In the genomic region with DNA sequence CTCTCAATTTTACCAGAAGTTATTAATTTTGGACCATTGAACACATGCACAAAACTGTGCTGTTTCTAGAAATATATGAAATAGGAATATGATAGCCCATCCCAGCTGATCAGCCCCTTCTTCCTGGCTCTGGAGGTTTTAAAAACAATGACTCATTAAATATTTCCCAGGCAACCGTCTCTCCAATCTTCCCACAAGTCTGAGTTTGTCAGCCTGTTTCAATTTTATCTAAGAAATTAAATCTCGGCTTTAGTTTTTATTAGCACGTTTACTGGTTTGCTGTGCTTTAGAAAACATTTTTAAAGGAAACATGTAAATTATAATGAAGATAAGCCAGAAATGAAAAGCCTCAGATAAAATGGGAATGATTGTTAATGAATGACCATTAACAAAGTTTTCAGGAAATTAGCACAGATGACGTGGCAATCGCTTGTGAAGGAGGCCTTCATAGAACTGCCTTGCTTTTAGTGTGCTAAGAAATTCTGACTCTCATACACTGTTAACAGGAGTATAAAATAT, we compare ENCODE assay signal across 13 cellular contexts.
DNase-seq lines count a peak whose midpoint lies in the region; ATAC-seq and TF ChIP-seq lines count a peak whose summit lies in the region.
"Had no signal": no experiment of that assay in that cellular context is flagged by ENCODE, and none has a peak within 500 bp of the region (broad histone marks: within the 10 kb centered on the region; RNA-seq: fewer than 3 reads in every experiment).

No MANE protein-coding gene starts in this region.

- H2AK9ac ChIP-seq in IMR-90 (replicated peaks; ENCODE audit: low read depth, low read length, poor library complexity): no peak overlapping the region

- no peak overlapping the region for H3K23ac ChIP-seq in IMR-90 (ENCODE audit: low read depth, low read length)

- no peak overlapping the region for H3K4me3 ChIP-seq in AG04449 (ENCODE audit: low read depth, low read length)
- H3K4me3 ChIP-seq in IMR-90 (ENCODE audit: insufficient read depth, low read depth, low read length): no peak overlapping the region
- H3K4me3 ChIP-seq in cardiac fibroblast (replicated peaks in 1 of 2; ENCODE audit: low read depth in 2 of 2, low read length in 2 of 2): peak overlapping the region in 1 of 2 donors; percentile 9

- H3K4me1 ChIP-seq in IMR-90 (ENCODE audit: control insufficient read depth, insufficient read depth, low read length): 0 out of 2 replicates have a peak, but pooled peaks cover 2% of the 10 kb centered on the region

- H3K14ac ChIP-seq in IMR-90 (replicated peaks; ENCODE audit: low read depth, low read length): no peak overlapping the region

- POLR2A ChIA-PET in AG04449 (lab: Yijun Ruan, JAX) (interaction anchor here (1.2 kb wide), 1 partner anchor 32 kb away, joined by 4 read pairs; no protein-coding TSS in a partner anchor), IMR-90 (lab: Charles Lee; ENCODE audit: unreplicated experiment) (no interaction called here)

- H4K8ac ChIP-seq in IMR-90 (ENCODE audit: low read depth in 2 of 2, low read length in 2 of 2): peak overlapping the region in 1 of 2 experiments; percentile 44; a peak in 1 of 4 replicates

- peak overlapping the region; percentile 59; the same call in 1 of the 2 replicates for H3K56ac ChIP-seq in IMR-90 (ENCODE audit: extremely low read depth, insufficient read depth, low read length)

- H3K79me1 ChIP-seq in IMR-90 (ENCODE audit: low read depth in 1 of 2, low read length in 2 of 2): no peaks in the 10 kb centered on the region

- intact Hi-C loops in IMR-90 (cut with micrococcal nuclease): no loop called here

- no TSS peak for BruUV-seq in IMR-90 (replicated peaks; lab: Mats Ljungman, UMichigan)

- no peak overlapping the region; the same call in 1 of the 2 replicates for H3K9ac ChIP-seq in IMR-90 (ENCODE audit: low read depth, low read length)

- H2BK120ac ChIP-seq in IMR-90 (ENCODE audit: low read depth, low read length): peak overlapping the region; percentile 9; the same call in 1 of the 2 replicates

- H3K4me2 ChIP-seq in IMR-90 (ENCODE audit: low read depth, low read length): peak overlapping the region; percentile 75

- no peak overlapping the region for H3K27ac ChIP-seq in IMR-90 (ENCODE audit: insufficient read depth, low read length)
- H3K27ac ChIP-seq: C4-2B, HL-60 had no signal

- H4K20me1 ChIP-seq in IMR-90 (ENCODE audit: insufficient read depth, low read length): no peaks in the 10 kb centered on the region

- TF ChIP-seq CTCF in AG04449 (IDR thresholded peaks at IDR 0.05; ENCODE audit: insufficient read depth, low read length, missing control alignments): no peak
- no peak for TF ChIP-seq CTCF in IMR-90 (conservative IDR thresholded peaks at IDR 0.05; ENCODE audit: low read depth, low read length)
- TF ChIP-seq CTCF in cardiac fibroblast (IDR thresholded peaks at IDR 0.05; ENCODE audit: low read depth, low read length): no peak

- no CpG with 5 or more reads among the region's 5 CpGs for WGBS in IMR-90 (ENCODE audit: extremely low coverage in 2 of 2, insufficient read length in 1 of 2), 2 experiments

- CTCF ChIA-PET in AG04449 (lab: Yijun Ruan, JAX): interaction anchor here (0.7 to 1.1 kb wide), 3 partner anchors 11 to 205 kb away, joined by 3 to 4 read pairs (median 3); no protein-coding TSS in a partner anchor
- CTCF ChIA-PET in IMR-90 (lab: Yijun Ruan, JAX): interaction anchor here (0.8 to 2.3 kb wide), 3 partner anchors 9 to 24 kb away, joined by 3 to 5 read pairs (median 4); no protein-coding TSS in a partner anchor

- H2BK5ac ChIP-seq in IMR-90 (ENCODE audit: low read depth, low read length, poor library complexity, severe bottlenecking): peak overlapping the region; percentile 79

- no peak overlapping the region for H2AK5ac ChIP-seq in IMR-90 (ENCODE audit: low read depth, low read length)

- no peak overlapping the region; the same call in 1 of the 2 replicates for H4K91ac ChIP-seq in IMR-90 (ENCODE audit: insufficient read depth, low read depth, low read length)

- no peak overlapping the region for H2BK20ac ChIP-seq in IMR-90 (ENCODE audit: low read depth, low read length)

- H2BK15ac ChIP-seq in IMR-90 (ENCODE audit: low read depth, low read length): no peak overlapping the region

- dilution Hi-C loops in IMR-90 (cut with HindIII; ENCODE audit: low sequenced_read_pairs, unreplicated experiment): no loop called here

- H4K5ac ChIP-seq in IMR-90 (ENCODE audit: low read depth, low read length): peak overlapping the region; percentile 55; the same call in 1 of the 2 replicates

- H3K27me3 ChIP-seq in IMR-90 (ENCODE audit: control insufficient read depth, insufficient read depth, low read length): no peaks in the 10 kb centered on the region

- no peaks in the 10 kb centered on the region for H3K9me3 ChIP-seq in IMR-90 (ENCODE audit: control insufficient read depth, insufficient read depth, low read length)

- no peak for TF ChIP-seq RAD21 in IMR-90 (IDR thresholded peaks at IDR 0.05; ENCODE audit: low read length)

- TF ChIP-seq POLR2A in IMR-90 (IDR thresholded peaks at IDR 0.05; ENCODE audit: low read depth, low read length): no peak

- no peaks in the 10 kb centered on the region for H3K36me3 ChIP-seq in IMR-90 (ENCODE audit: control insufficient read depth, insufficient read depth, low read length)

- H3K18ac ChIP-seq in IMR-90 (ENCODE audit: low read depth, low read length): peak overlapping the region; percentile 88; the same call in 1 of the 2 replicates

- in situ Hi-C loops in IMR-90 (cut with MboI; ENCODE audit: low sequenced_read_pairs): no loop called here

- peak; percentile 57 for DNase-seq in AG04449 (ENCODE audit: low read depth, low spot score)
- peak; percentile 83 for DNase-seq in IMR-90
- DNase-seq in cardiac fibroblast (ENCODE audit: low read depth in 2 of 2): peak; percentile 83 to 90
- DNase-seq in kidney glomerular epithelial cell (lab: John Stamatoyannopoulos, UW): peak; percentile 96
- DNase-seq in D341Med (ENCODE audit: low spot score): no peak
- no peak for DNase-seq in left lobe of liver (ENCODE audit: low spot score)
- DNase-seq in CD1c-positive myeloid dendritic cell (ENCODE audit: extremely low spot score): no peak
- DNase-seq: effector memory CD8-positive, alpha-beta T cell; NCI-H2107; T-helper 17 cell had no signal

- H3K9me1 ChIP-seq in IMR-90 (ENCODE audit: insufficient read depth, low read length): no peaks in the 10 kb centered on the region

- H3K4ac ChIP-seq in IMR-90 (ENCODE audit: low read depth, low read length): peak overlapping the region; percentile 10; the same call in 1 of the 2 replicates

- H2AFZ ChIP-seq in IMR-90 (replicated peaks; ENCODE audit: low read length, poor library complexity): no peak overlapping the region

- ATAC-seq in IMR-90 (ENCODE audit: low read depth): peak; percentile 93
- no peak for ATAC-seq in left lobe of liver
- ATAC-seq in HG03095 (IDR thresholded peaks at IDR 0.05; ENCODE audit: unreplicated experiment): no peak
- ATAC-seq: effector memory CD8-positive, alpha-beta T cell; T-helper 17 cell had no signal

TF ChIP-seq in IMR-90, 13 proteins besides CTCF, POLR2A, EP300 and RAD21:
- TF ChIP-seq MAFK (IDR thresholded peaks at IDR 0.05; ENCODE audit: low read depth, low read length): no peak
- no peak for TF ChIP-seq CEBPB (IDR thresholded peaks at IDR 0.05; ENCODE audit: low read depth, low read length)
- no peak for TF ChIP-seq SMC3 (IDR thresholded peaks at IDR 0.05; ENCODE audit: low read depth, low read length)
- TF ChIP-seq RCOR1 (IDR thresholded peaks at IDR 0.05; ENCODE audit: insufficient replicate concordance, low read length): no peak
- no peak for TF ChIP-seq RFX5 (IDR thresholded peaks at IDR 0.05; ENCODE audit: low read depth, low read length)
- TF ChIP-seq MXI1 (IDR thresholded peaks at IDR 0.05; ENCODE audit: borderline replicate concordance, low read depth, low read length): no peak
- peak; percentile 71; the same call in 1 of the 2 replicates for TF ChIP-seq FOS (IDR thresholded peaks at IDR 0.05; ENCODE audit: low read depth, low read length)
- TF ChIP-seq NFE2L2 (IDR thresholded peaks at IDR 0.05; ENCODE audit: low read depth, low read length): peak; percentile 40; the same call in 1 of the 2 replicates
- TF ChIP-seq BHLHE40 (IDR thresholded peaks at IDR 0.05; ENCODE audit: low read depth, low read length): peak; percentile 29; the same call in 1 of the 2 replicates
TF ChIP-seq in IMR-90: peak in this region for 3.

Comparison
In these comparisons a context has a peak if more than half of its experiments do, and no peak if none do; other contexts are left out.
1. DNase-seq: peak in AG04449 (single experiment), IMR-90 (single experiment), cardiac fibroblast (2 of 2) and kidney glomerular epithelial cell (single experiment); none in D341Med (single experiment), left lobe of liver (single experiment) and CD1c-positive myeloid dendritic cell (single experiment).